ENCODE assay signal across 25 cellular contexts in the genomic region with DNA sequence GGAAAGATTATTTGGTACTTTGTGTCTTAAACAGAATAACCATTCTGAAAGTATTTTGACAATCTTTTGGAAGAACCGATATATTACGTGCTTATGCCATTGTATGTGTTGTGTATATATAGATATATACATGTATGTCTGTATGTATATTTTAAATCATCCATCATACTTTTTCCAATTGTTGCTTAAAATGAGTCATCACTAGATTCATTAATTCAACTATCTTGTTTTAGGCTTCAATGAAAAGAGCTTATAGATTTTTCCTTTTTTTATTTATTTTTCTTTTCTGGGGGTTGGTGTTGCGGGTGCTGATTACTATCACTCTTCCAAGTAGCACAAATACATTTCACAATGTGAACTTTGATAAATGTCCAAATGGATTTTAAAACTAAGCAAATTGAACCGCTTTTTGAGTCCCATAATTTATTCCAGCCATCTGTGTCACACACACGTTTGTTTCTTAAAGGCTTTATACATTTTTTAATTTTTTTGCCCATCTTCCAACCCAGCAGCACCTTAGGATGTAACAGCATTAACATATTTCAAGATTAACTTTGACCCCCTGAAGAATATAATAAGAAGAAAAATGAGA. TPM values are rescaled to one million over a fixed set of nuclear protein-coding genes. Genes with fewer than 3 reads are reported as not detected.
DNase-seq lines count a peak whose midpoint lies in the region; ATAC-seq, FAIRE-seq and TF ChIP-seq lines count a peak whose summit lies in the region.
"Had no signal": no experiment of that assay in that cellular context is flagged by ENCODE, and none has a peak within 500 bp of the region (broad histone marks: within the 10 kb centered on the region; RNA-seq: fewer than 3 reads in every experiment).

No MANE protein-coding gene starts in this region.

- peak; percentile 31 for FAIRE-seq in colon (lab: Jason Lieb, UNC)
- no peak for FAIRE-seq in HepG2 (lab: Jason Lieb, UNC)
- FAIRE-seq: A204.1, D721Med, G401.6, GM12892, GM19239, H1 had no signal

- no peak overlapping the region for H3K9ac ChIP-seq in HepG2 (ENCODE audit: insufficient read depth, low read depth, low read length)
- H3K9ac ChIP-seq: BLaER1, GM23248 had no signal

- no peak overlapping the region for H2AFZ ChIP-seq in HepG2 (ENCODE audit: low read length)
- H2AFZ ChIP-seq: GM23248 had no signal

- CTCF ChIA-PET in HepG2 (lab: Yijun Ruan, JAX; ENCODE audit: low intra/inter-chr PET ratio, low total read pairs), result no interaction called here
- CTCF ChIA-PET in CD8-positive, alpha-beta memory T cell (lab: Charles Lee), result no interaction called here

- POLR2A ChIA-PET in HepG2 (lab: Yijun Ruan, JAX), result interaction anchor here (2.0 kb wide), 1 partner anchor 9 kb away, joined by 14 read pairs; the partner anchor contains the start of gene DPYD
- POLR2A ChIA-PET in CD8-positive, alpha-beta memory T cell (lab: Charles Lee), result interaction anchor here (0.9 kb wide), 1 partner anchor 8 kb away, joined by 4 read pairs; no protein-coding TSS in a partner anchor

- no peak for TF ChIP-seq RAD21 in HepG2 (CRISPR knock-in tag; IDR thresholded peaks at IDR 0.05)

- in situ Hi-C loops in HepG2 (cut with HindIII; ENCODE audit: extremely low pct_ligation_motif_present, low pct_unique_long_range_greater_than_20kb), result no loop called here

- no peak for TF ChIP-seq POLR2A in HepG2 (IDR thresholded peaks at IDR 0.05; ENCODE audit: insufficient read depth in 1 of 2, low read depth in 2 of 2, low read length in 2 of 2)

- no peaks in the 10 kb centered on the region; a peak in 1 of 5 replicates for H3K27me3 ChIP-seq in HepG2 (ENCODE audit: control insufficient read depth in 1 of 2, insufficient read depth in 2 of 2, low read length in 2 of 2)
- no peaks in the 10 kb centered on the region for H3K27me3 ChIP-seq in CD8-positive, alpha-beta memory T cell (ENCODE audit: insufficient read depth, low read length, poor library complexity, severe bottlenecking)
- H3K27me3 ChIP-seq: BLaER1 had no signal

- no peaks in the 10 kb centered on the region for H3K36me3 Mint-ChIP-seq in CD8-positive, alpha-beta memory T cell
- H3K36me3 Mint-ChIP-seq: CD4-positive, CD25-positive, alpha-beta regulatory T cell; CD8-positive, alpha-beta T cell had no signal

- H3K4me2 ChIP-seq in HepG2 (ENCODE audit: low read depth, low read length), result 0 out of 2 replicates have a peak overlapping the region, but pooled peaks have one; percentile 10
- H3K4me2 ChIP-seq: BLaER1 had no signal

- no peaks in the 10 kb centered on the region for H3K79me2 ChIP-seq in HepG2 (ENCODE audit: insufficient read depth, low read length)

- ATAC-seq in HepG2, result peak; percentile 47
- ATAC-seq: CD8-positive, alpha-beta T cell had no signal

- no peaks in the 10 kb centered on the region for H3K9me3 Mint-ChIP-seq in CD8-positive, alpha-beta memory T cell
- H3K9me3 Mint-ChIP-seq: CD8-positive, alpha-beta T cell had no signal

- no peak overlapping the region for H3K27ac ChIP-seq in HepG2 (ENCODE audit: extremely low read length, insufficient read depth, low read length)
- no peak overlapping the region for H3K27ac ChIP-seq in CD8-positive, alpha-beta memory T cell (ENCODE audit: low read depth, low read length)
- H3K27ac ChIP-seq: 22Rv1, BLaER1, C4-2B, GM23248 had no signal

- intact Hi-C loops in HepG2 (cut with micrococcal nuclease; ENCODE audit: unreplicated experiment), result no loop called here

- H3K36me3 ChIP-seq in HepG2 (replicated peaks in 1 of 2; ENCODE audit: control insufficient read depth in 1 of 2, insufficient read depth in 2 of 2, low read length in 2 of 2), result no peaks in the 10 kb centered on the region
- no peaks in the 10 kb centered on the region for H3K36me3 ChIP-seq in CD8-positive, alpha-beta memory T cell (ENCODE audit: insufficient read depth, low read length)
- H3K36me3 ChIP-seq: BLaER1 had no signal

- H3K4me3 ChIP-seq in HepG2 (replicated peaks in 1 of 3; ENCODE audit: insufficient read depth in 1 of 3, low read depth in 2 of 3, low read length in 3 of 3) (no peak overlapping the region), foreskin fibroblast (ENCODE audit: low read depth in 1 of 2, low read length in 2 of 2) (no peak overlapping the region)
- no peak overlapping the region for H3K4me3 ChIP-seq in CD8-positive, alpha-beta memory T cell (ENCODE audit: low read length)
- H3K4me3 ChIP-seq: BLaER1, GM23248 had no signal

- peaks cover 6 to 12% (median 11%) of the 10 kb centered on the region in 3 donors for H3K4me1 Mint-ChIP-seq in CD8-positive, alpha-beta memory T cell
- H3K4me1 Mint-ChIP-seq: B cell had no signal

- no peaks in the 10 kb centered on the region for H3K9me3 ChIP-seq in HepG2 (ENCODE audit: low read length)
- H3K9me3 ChIP-seq in CD8-positive, alpha-beta memory T cell (ENCODE audit: low read length), result no peaks in the 10 kb centered on the region
- H3K9me3 ChIP-seq: BLaER1 had no signal

- peaks cover 1 to 8% of the 10 kb centered on the region in 2 donors for H3K27me3 Mint-ChIP-seq in CD8-positive, alpha-beta memory T cell
- H3K27me3 Mint-ChIP-seq: B cell had no signal

- 32% methylated on average over 5 of the region's 5 CpGs for WGBS in HepG2 (ENCODE audit: low lambda C conversion rate)

- TF ChIP-seq EP300 in HepG2 (IDR thresholded peaks at IDR 0.05; ENCODE audit: low read depth in 2 of 2, low read length in 2 of 2) (peak in 1 of 2 experiments; percentile 62; a peak in 1 of 4 replicates), HepG2 (CRISPR knock-in tag; IDR thresholded peaks at IDR 0.05; ENCODE audit: borderline replicate concordance) (no peak)

- DNase-seq in DMS 273 (lab: John Stamatoyannopoulos, UW; ENCODE audit: unreplicated experiment), result peak; percentile 30
- DNase-seq in DMS 273 treated with DMSO at 0.1 percent for 48 hours (lab: John Stamatoyannopoulos, UW), result no peak
- DNase-seq in HepG2 (ENCODE audit: low spot score), result no peak
- DNase-seq in foreskin fibroblast, result no peak
- no peak for DNase-seq in stimulated activated CD4-positive, alpha-beta T cell treated with anti-CD3 and anti-CD28 coated beads, Interleukin-15, amount 100 ng/mL, for 24 hours
- DNase-seq in NOMO-1 treated with DMSO at 0.1 percent for 48 hours (lab: John Stamatoyannopoulos, UW; ENCODE audit: unreplicated experiment), result no peak
- no peak for DNase-seq in CD8-positive, alpha-beta memory T cell
- DNase-seq: CD4-positive, CD25-positive, alpha-beta regulatory T cell; CD8-positive, alpha-beta T cell; DMS153; DND-41; GM23248; H7; HCEC 1CT had no signal

- H3K4me1 ChIP-seq in HepG2 (ENCODE audit: insufficient read depth, low read length), result peaks cover 19% of the 10 kb centered on the region
- no peaks in the 10 kb centered on the region for H3K4me1 ChIP-seq in CD8-positive, alpha-beta memory T cell (ENCODE audit: insufficient read depth, low read length)
- H3K4me1 ChIP-seq: BLaER1 had no signal

- no peaks in the 10 kb centered on the region for H4K20me1 ChIP-seq in HepG2 (ENCODE audit: insufficient read depth, low read length)
- H4K20me1 ChIP-seq: BLaER1 had no signal

- H3K27ac Mint-ChIP-seq in CD8-positive, alpha-beta memory T cell, result no peak overlapping the region
- H3K27ac Mint-ChIP-seq: B cell; CD4-positive, CD25-positive, alpha-beta regulatory T cell; CD8-positive, alpha-beta T cell had no signal

- BruUV-seq in HepG2 (replicated peaks; lab: Mats Ljungman, UMichigan), result no TSS peak

- no peak for TF ChIP-seq CTCF in HepG2 (CRISPR knock-in tag; IDR thresholded peaks at IDR 0.05)
- no peak for TF ChIP-seq CTCF in foreskin fibroblast (IDR thresholded peaks at IDR 0.05; ENCODE audit: low read depth, low read length)

- H3K4me3 Mint-ChIP-seq in CD8-positive, alpha-beta memory T cell, result no peak overlapping the region
- H3K4me3 Mint-ChIP-seq: B cell; CD4-positive, CD25-positive, alpha-beta regulatory T cell; CD8-positive, alpha-beta T cell had no signal

TF ChIP-seq in HepG2, 621 proteins besides CTCF, POLR2A, EP300 and RAD21 (continues in another document):
- TF ChIP-seq TOE1 (CRISPR knock-in tag; IDR thresholded peaks at IDR 0.05) (no peak), HNF4A (CRISPR knock-in tag; IDR thresholded peaks at IDR 0.05) (peak; percentile 65), JDP2 (CRISPR knock-in tag; IDR thresholded peaks at IDR 0.05; ENCODE audit: borderline replicate concordance) (no peak), BCL6 (CRISPR knock-in tag; IDR thresholded peaks at IDR 0.05) (peak; percentile 38; the same call in 1 of the 2 replicates), HNF4G (IDR thresholded peaks at IDR 0.05; ENCODE audit: borderline replicate concordance, low read depth, low read length) (0 out of 2 replicates have a peak, but pooled peaks have one; percentile 18), HNF4G (CRISPR knock-in tag; IDR thresholded peaks at IDR 0.05; ENCODE audit: borderline replicate concordance, low read depth) (no peak)

RNA-seq across cellular contexts. Expression of gene DPYD, which starts 9.1 kb away (rescaled TPM):
- 3.4 and 3.8 TPM in 2 replicates for total RNA-seq in HepG2 (2016; rRNA removed; fragmentation: Illumina TruSeq; extraction: Trizol)
- total RNA-seq in HepG2 (2016; cell fraction: cytosol; rRNA removed; fragmentation: Illumina TruSeq; extraction: Trizol; ENCODE audit: low read depth), result 0.30 and 0.79 TPM in 2 replicates
- total RNA-seq in HepG2 (2016; cell fraction: insoluble cytoplasmic fraction; rRNA removed; fragmentation: Illumina TruSeq; extraction: Trizol), result 3.4 and 3.7 TPM in 2 replicates
- total RNA-seq in HepG2 (2016; cell fraction: membrane; rRNA removed; fragmentation: Illumina TruSeq; extraction: Trizol), result 0.65 and 0.93 TPM in 2 replicates
- 6.6 and 8.7 TPM in 2 replicates for total RNA-seq in HepG2 (2016; cell fraction: nucleus; rRNA removed; fragmentation: Illumina TruSeq; extraction: Trizol)
- 1.3 and 1.9 TPM in 2 replicates for polyA plus RNA-seq in HepG2 (2011; rRNA removed)
- polyA plus RNA-seq in HepG2 (2011; cell fraction: cytosol; rRNA removed), result 0.71 and 1.7 TPM in 2 replicates
- 0.85 and 1.5 TPM in 2 replicates for polyA plus RNA-seq in HepG2 (2011; cell fraction: nucleus; rRNA removed)
- polyA plus RNA-seq in HepG2 (2012), result 3.0 and 4.7 TPM in 2 replicates
- 0.05 TPM in 2 replicates for polyA plus RNA-seq in HepG2 (2016; cell fraction: cytosol; fragmentation: Illumina TruSeq; extraction: Trizol; ENCODE audit: low read depth)
- 2.0 and 2.5 TPM in 2 replicates for polyA plus RNA-seq in HepG2 (2016; cell fraction: insoluble cytoplasmic fraction; fragmentation: Illumina TruSeq; extraction: Trizol; ENCODE audit: low read depth)
- 0.40 and 0.43 TPM in 2 replicates for polyA plus RNA-seq in HepG2 (2016; cell fraction: membrane; fragmentation: Illumina TruSeq; extraction: Trizol; ENCODE audit: low read depth)
- 1.2 and 1.4 TPM in 2 replicates for polyA plus RNA-seq in HepG2 (2016; cell fraction: nucleus; fragmentation: Illumina TruSeq; extraction: Trizol; ENCODE audit: insufficient read depth, low read depth)
- polyA minus RNA-seq in HepG2 (2011; rRNA and poly(A)+ RNA removed; ENCODE audit: low replicate concordance), result 5.7 and 22.6 TPM in 2 replicates
- polyA minus RNA-seq in HepG2 (2011; cell fraction: cytosol; rRNA and poly(A)+ RNA removed), result 1.6 and 3.3 TPM in 2 replicates
- 24.5 and 31.8 TPM in 2 replicates for polyA minus RNA-seq in HepG2 (2011; cell fraction: nucleus; rRNA and poly(A)+ RNA removed)
- 10 to 100 TPM in 1 of 2 experiments, 1 to 10 TPM in 1; 9.6 to 10.3 TPM for total RNA-seq in CD8-positive, alpha-beta memory T cell
- 43.9 TPM for polyA plus RNA-seq in CD8-positive, alpha-beta memory T cell
